Comparison of ENCODE assay signal across 24 cellular contexts in genomic region chr1:23646571-23646970, GRCh38.
"Had no signal": no experiment of that assay in that cellular context is flagged by ENCODE, and none has a peak within 500 bp of the region (broad histone marks: within the 10 kb centered on the region; RNA-seq: fewer than 3 reads in every experiment).

No MANE protein-coding gene starts in this region.

- DNase-seq: hippocampal formation; kidney glomerular epithelial cell; left colon; left lung; naive B cell; natural killer cell; ovary; right lobe of liver; stimulated activated CD4-positive, alpha-beta T cell treated with anti-CD3 and anti-CD28 coated beads, Interleukin-1b, Interleukin-23, amount 100 ng/mL, for 48 hours; stimulated activated CD4-positive, alpha-beta T cell treated with anti-CD3 and anti-CD28 coated beads, Interleukin-2, amount 100 ng/mL, for 48 hours; stimulated activated CD4-positive, alpha-beta T cell treated with anti-CD3 and anti-CD28 coated beads, Interleukin-4, amount 100 ng/mL, for 4 hours; stimulated activated CD8-positive, alpha-beta memory T cell treated with anti-CD3 and anti-CD28 coated beads, Interleukin-4, amount 100 ng/mL, for 48 hours; stimulated activated naive CD4-positive, alpha-beta T cell treated with Interleukin-2 at 50 U/mL for 16 hours; stimulated activated naive CD8-positive, alpha-beta T cell treated with anti-CD3 and anti-CD28 coated beads, Interleukin-15, amount 100 ng/mL, for 72 hours; testis; thyroid gland; transverse colon; upper lobe of right lung had no signal

- H3K4me1 Mint-ChIP-seq: natural killer cell; stimulated activated naive CD8-positive, alpha-beta T cell treated with anti-CD3 and anti-CD28 coated beads, Interleukin-15, amount 100 ng/mL, for 72 hours had no signal

- H3K4me3 ChIP-seq: left lung, lung, ovary, right atrium auricular region, right lobe of liver, smooth muscle cell, testis, thyroid gland, transverse colon, upper lobe of right lung had no signal

- H3K4me3 Mint-ChIP-seq: mesothelial cell of epicardium; naive B cell; natural killer cell; stimulated activated memory B cell treated with anti-CD40 and anti-IgM and Interleukin-4, amounts not matched to agents 10 μg/mL and 1 μg/mL and 100 μg/mL, for 72 hours; stimulated activated naive CD8-positive, alpha-beta T cell treated with anti-CD3 and anti-CD28 coated beads, Interleukin-15, amount 100 ng/mL, for 72 hours had no signal

- H3K27me3 Mint-ChIP-seq: stimulated activated memory B cell treated with anti-CD40 and anti-IgM and Interleukin-4, amounts not matched to agents 10 μg/mL and 1 μg/mL and 100 μg/mL, for 72 hours; stimulated activated naive CD8-positive, alpha-beta T cell treated with anti-CD3 and anti-CD28 coated beads, Interleukin-15, amount 100 ng/mL, for 72 hours had no signal

- H3K36me3 ChIP-seq: left lung, ovary, right atrium auricular region, right lobe of liver, thyroid gland, transverse colon, upper lobe of right lung had no signal

- H3K4me1 ChIP-seq: left lung, testis, transverse colon, upper lobe of right lung had no signal

- H3K9me3 Mint-ChIP-seq: mesothelial cell of epicardium; naive B cell; natural killer cell; stimulated activated memory B cell treated with anti-CD40 and anti-IgM and Interleukin-4, amounts not matched to agents 10 μg/mL and 1 μg/mL and 100 μg/mL, for 72 hours; stimulated activated naive CD8-positive, alpha-beta T cell treated with anti-CD3 and anti-CD28 coated beads, Interleukin-15, amount 100 ng/mL, for 72 hours had no signal

- H3K36me3 Mint-ChIP-seq: mesothelial cell of epicardium; naive B cell; natural killer cell; stimulated activated memory B cell treated with anti-CD40 and anti-IgM and Interleukin-4, amounts not matched to agents 10 μg/mL and 1 μg/mL and 100 μg/mL, for 72 hours had no signal

- H3K27ac Mint-ChIP-seq: mesothelial cell of epicardium; naive B cell; natural killer cell; progenitor cell of endocrine pancreas; stimulated activated memory B cell treated with anti-CD40 and anti-IgM and Interleukin-4, amounts not matched to agents 10 μg/mL and 1 μg/mL and 100 μg/mL, for 72 hours; stimulated activated naive CD8-positive, alpha-beta T cell treated with anti-CD3 and anti-CD28 coated beads, Interleukin-15, amount 100 ng/mL, for 72 hours had no signal

- H3K9me3 ChIP-seq: left lung, ovary, right atrium auricular region, right lobe of liver, testis, thyroid gland, transverse colon, upper lobe of right lung had no signal

- ATAC-seq: left colon; left lung; natural killer cell; right lobe of liver; stimulated activated memory B cell treated with anti-CD40 and anti-IgM and Interleukin-4, amounts not matched to agents 10 μg/mL and 1 μg/mL and 100 μg/mL, for 72 hours; stimulated activated naive CD8-positive, alpha-beta T cell treated with anti-CD3 and anti-CD28 coated beads, Interleukin-15, amount 100 ng/mL, for 72 hours; upper lobe of right lung had no signal

- H3K4me2 ChIP-seq: smooth muscle cell had no signal

- H3K27me3 ChIP-seq: left lung, ovary, right atrium auricular region, right lobe of liver, testis, thyroid gland, transverse colon, upper lobe of right lung had no signal

- H3K27ac ChIP-seq: left lung, ovary, right atrium auricular region, right lobe of liver, testis, transverse colon, upper lobe of right lung had no signal
